ENCODE assay signal across 24 cellular contexts in the genomic region with DNA sequence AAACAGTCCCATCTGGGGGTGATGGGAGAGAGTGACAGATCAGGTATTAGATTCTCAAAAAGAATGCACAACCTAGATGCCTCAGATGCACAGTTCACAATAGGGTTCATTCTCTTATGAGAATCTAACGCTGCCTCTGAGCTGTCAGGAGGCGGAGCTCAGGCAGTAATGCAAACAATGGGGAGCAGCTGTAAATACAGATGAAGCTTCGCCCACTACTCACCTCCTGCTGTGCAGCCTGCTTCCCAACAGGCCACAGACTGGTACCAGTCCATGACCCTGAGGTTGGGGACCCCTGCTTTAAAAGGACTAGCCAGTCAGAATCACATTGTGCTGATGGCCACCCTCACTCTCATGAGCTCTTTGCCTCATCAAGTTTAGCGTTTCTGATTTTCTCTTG.
DNase-seq lines count a peak whose midpoint lies in the region; ATAC-seq, FAIRE-seq and TF ChIP-seq lines count a peak whose summit lies in the region.
"Had no signal": no experiment of that assay in that cellular context is flagged by ENCODE, and none has a peak within 500 bp of the region (broad histone marks: within the 10 kb centered on the region; RNA-seq: fewer than 3 reads in every experiment).

No MANE protein-coding gene starts in this region.

- CTCF ChIA-PET in HEK293 (lab: Yijun Ruan, JAX), result no interaction called here
- CTCF ChIA-PET in WTC11 (lab: Charles Lee), result interaction anchor here (1.2 to 1.8 kb wide), 2 partner anchors 29 to 37 kb away, joined by 3 to 6 read pairs; no protein-coding TSS in a partner anchor

- peaks cover 9% of the 10 kb centered on the region for H3K4me1 Mint-ChIP-seq in WTC11
- peaks cover 30% of the 10 kb centered on the region for H3K4me1 Mint-ChIP-seq in nephron progenitor cell
- H3K4me1 Mint-ChIP-seq: activated CD8-positive, alpha-beta memory T cell treated with anti-CD3 and anti-CD28 coated beads, Interleukin-2, amount 10 ng/mL, durations not matched to agents 7 days and 5 days; activated naive CD8-positive, alpha-beta T cell treated with anti-CD3 and anti-CD28 coated beads, Interleukin-2, amount 50 U/mL, for 24 hours; natural killer cell; stimulated activated naive CD8-positive, alpha-beta T cell treated with anti-CD3 and anti-CD28 coated beads, Interleukin-15, amount 100 ng/mL, for 72 hours had no signal

- H3K36me3 Mint-ChIP-seq in WTC11 (no peaks in the 10 kb centered on the region), nephron progenitor cell (ENCODE audit: low read depth) (no peaks in the 10 kb centered on the region)
- H3K36me3 Mint-ChIP-seq: activated CD8-positive, alpha-beta memory T cell treated with anti-CD3 and anti-CD28 coated beads, Interleukin-2, amount 10 ng/mL, durations not matched to agents 7 days and 5 days; natural killer cell had no signal

- peaks cover 2% of the 10 kb centered on the region; the same call in 1 of the 2 replicates for H3K4me1 ChIP-seq in HEK293 (ENCODE audit: control insufficient read depth, insufficient read depth, low read length)
- H3K4me1 ChIP-seq: upper lobe of right lung had no signal

- H3K4me3 ChIP-seq in HEK293 (ENCODE audit: low read depth, low read length) (no peak overlapping the region), WERI-Rb-1 (ENCODE audit: low read depth, low read length) (no peak overlapping the region)
- H3K4me3 ChIP-seq: skin epidermis, upper lobe of right lung had no signal

- H3K27ac Mint-ChIP-seq in WTC11, result no peak overlapping the region
- H3K27ac Mint-ChIP-seq in nephron progenitor cell, result no peak overlapping the region
- H3K27ac Mint-ChIP-seq: activated CD8-positive, alpha-beta memory T cell treated with anti-CD3 and anti-CD28 coated beads, Interleukin-2, amount 10 ng/mL, durations not matched to agents 7 days and 5 days; activated naive CD8-positive, alpha-beta T cell treated with anti-CD3 and anti-CD28 coated beads, Interleukin-2, amount 50 U/mL, for 24 hours; activated T-helper 2 cell treated with anti-CD3 and anti-CD28 coated beads, Interferon-gamma antibody, Interleukin-2, Interleukin-4, amounts not matched to agents 10 μg/mL and 5 μg/mL and 100 μg/mL, durations not matched to agents 14 hours and 24 hours and 36 hours; dendritic cell treated with granulocyte-macrophage colony-stimulating factor and Interleukin-4, amounts not matched to agents 40 ng/mL and 50 ng/mL, for 4 days; natural killer cell; progenitor cell of endocrine pancreas; stimulated activated naive CD8-positive, alpha-beta T cell treated with anti-CD3 and anti-CD28 coated beads, Interleukin-15, amount 100 ng/mL, for 72 hours had no signal

- H3K27ac ChIP-seq in HEK293 (ENCODE audit: extremely low read depth, low read depth, low read length) (no peak overlapping the region), WERI-Rb-1 (no peak overlapping the region)
- H3K27ac ChIP-seq: skin epidermis, upper lobe of right lung had no signal

- no peak for FAIRE-seq in HTR-8/SVneo (lab: Jason Lieb, UNC)
- FAIRE-seq: G401.6 had no signal

- H3K27me3 ChIP-seq in WERI-Rb-1 (ENCODE audit: insufficient read depth, low read depth, severe bottlenecking), result no peaks in the 10 kb centered on the region
- H3K27me3 ChIP-seq: upper lobe of right lung had no signal

- H3K27me3 Mint-ChIP-seq in WTC11 (ENCODE audit: low read depth) (no peaks in the 10 kb centered on the region), nephron progenitor cell (ENCODE audit: low read depth, poor library complexity) (peaks cover 3% of the 10 kb centered on the region)
- H3K27me3 Mint-ChIP-seq: progenitor cell of endocrine pancreas; stimulated activated naive CD8-positive, alpha-beta T cell treated with anti-CD3 and anti-CD28 coated beads, Interleukin-15, amount 100 ng/mL, for 72 hours had no signal

- POLR2A ChIA-PET in HEK293 (lab: Yijun Ruan, JAX), result no interaction called here
- POLR2A ChIA-PET in WTC11 (lab: Charles Lee), result interaction anchor here (0.6 kb wide), 1 partner anchor 785 kb away, joined by 3 read pairs; no protein-coding TSS in a partner anchor

- ATAC-seq in WTC11, result peak; percentile 75
- ATAC-seq: activated CD8-positive, alpha-beta memory T cell treated with anti-CD3 and anti-CD28 coated beads, Interleukin-2, amount 10 ng/mL, durations not matched to agents 7 days and 5 days; activated naive CD8-positive, alpha-beta T cell treated with anti-CD3 and anti-CD28 coated beads, Interleukin-2, amount 50 U/mL, for 24 hours; natural killer cell; Panc1; stimulated activated naive CD8-positive, alpha-beta T cell treated with anti-CD3 and anti-CD28 coated beads, Interleukin-15, amount 100 ng/mL, for 72 hours; upper lobe of right lung had no signal

- H3K4me3 Mint-ChIP-seq in WTC11 (no peak overlapping the region), nephron progenitor cell (no peak overlapping the region)
- H3K4me3 Mint-ChIP-seq: activated CD8-positive, alpha-beta memory T cell treated with anti-CD3 and anti-CD28 coated beads, Interleukin-2, amount 10 ng/mL, durations not matched to agents 7 days and 5 days; activated naive CD8-positive, alpha-beta T cell treated with anti-CD3 and anti-CD28 coated beads, Interleukin-2, amount 50 U/mL, for 24 hours; dendritic cell treated with granulocyte-macrophage colony-stimulating factor and Interleukin-4, amounts not matched to agents 40 ng/mL and 50 ng/mL, for 4 days; natural killer cell; stimulated activated naive CD8-positive, alpha-beta T cell treated with anti-CD3 and anti-CD28 coated beads, Interleukin-15, amount 100 ng/mL, for 72 hours had no signal

- TF ChIP-seq CTCF in HEK293 (tag by site-specific recombination; IDR thresholded peaks at IDR 0.05) (no peak), WTC11 (IDR thresholded peaks at IDR 0.05) (no peak), nephron progenitor cell (IDR thresholded peaks at IDR 0.05) (no peak), WERI-Rb-1 (IDR thresholded peaks at IDR 0.05; ENCODE audit: low read depth, low read length) (no peak)

- DNase-seq in NCI-H345 (lab: John Stamatoyannopoulos, UW) (peak; percentile 65), WTC11 (ENCODE audit: low spot score) (peak; percentile 45), nephron progenitor cell (peak; percentile 17), GM19238 (ENCODE audit: insufficient read length, low spot score) (no peak), HTR-8/SVneo (ENCODE audit: insufficient read length, low spot score) (no peak), WERI-Rb-1 (no peak)
- DNase-seq: activated CD8-positive, alpha-beta memory T cell treated with anti-CD3 and anti-CD28 coated beads, Interleukin-2, amount 10 ng/mL, durations not matched to agents 7 days and 5 days; activated naive CD8-positive, alpha-beta T cell treated with anti-CD3 and anti-CD28 coated beads, Interleukin-2, amount 50 U/mL, for 24 hours; H7; hippocampal formation; MM.1S; natural killer cell; NCI-H187; NCI-H774; stimulated activated CD4-positive, alpha-beta T cell treated with anti-CD3 and anti-CD28 coated beads, Interleukin-2, amount 100 ng/mL, for 48 hours; stimulated activated naive CD8-positive, alpha-beta T cell treated with anti-CD3 and anti-CD28 coated beads, Interleukin-15, amount 100 ng/mL, for 72 hours; upper lobe of right lung had no signal

- H3K36me3 ChIP-seq in HEK293 (ENCODE audit: control insufficient read depth in 2 of 2, insufficient read depth in 1 of 2, low read length in 2 of 2) (no peaks in the 10 kb centered on the region), WERI-Rb-1 (no peaks in the 10 kb centered on the region)
- H3K36me3 ChIP-seq: upper lobe of right lung had no signal

- H3K9me3 Mint-ChIP-seq in WTC11, result no peaks in the 10 kb centered on the region
- H3K9me3 Mint-ChIP-seq in nephron progenitor cell, result no peaks in the 10 kb centered on the region
- H3K9me3 Mint-ChIP-seq: activated naive CD8-positive, alpha-beta T cell treated with anti-CD3 and anti-CD28 coated beads, Interleukin-2, amount 50 U/mL, for 24 hours; activated T-helper 2 cell treated with anti-CD3 and anti-CD28 coated beads, Interferon-gamma antibody, Interleukin-2, Interleukin-4, amounts not matched to agents 10 μg/mL and 5 μg/mL and 100 μg/mL, durations not matched to agents 14 hours and 24 hours and 36 hours; dendritic cell treated with granulocyte-macrophage colony-stimulating factor and Interleukin-4, amounts not matched to agents 40 ng/mL and 50 ng/mL, for 4 days; stimulated activated naive CD8-positive, alpha-beta T cell treated with anti-CD3 and anti-CD28 coated beads, Interleukin-15, amount 100 ng/mL, for 72 hours had no signal

- H3K9me3 ChIP-seq in HEK293 (ENCODE audit: control insufficient read depth, insufficient read depth, low read depth, low read length) (no peaks in the 10 kb centered on the region), WERI-Rb-1 (ENCODE audit: severe bottlenecking) (no peaks in the 10 kb centered on the region)
- H3K9me3 ChIP-seq: upper lobe of right lung had no signal

TF ChIP-seq in HEK293, 187 proteins besides CTCF, POLR2A, EP300 and RAD21 (continues in another document):
- TF ChIP-seq, protein P1, sequence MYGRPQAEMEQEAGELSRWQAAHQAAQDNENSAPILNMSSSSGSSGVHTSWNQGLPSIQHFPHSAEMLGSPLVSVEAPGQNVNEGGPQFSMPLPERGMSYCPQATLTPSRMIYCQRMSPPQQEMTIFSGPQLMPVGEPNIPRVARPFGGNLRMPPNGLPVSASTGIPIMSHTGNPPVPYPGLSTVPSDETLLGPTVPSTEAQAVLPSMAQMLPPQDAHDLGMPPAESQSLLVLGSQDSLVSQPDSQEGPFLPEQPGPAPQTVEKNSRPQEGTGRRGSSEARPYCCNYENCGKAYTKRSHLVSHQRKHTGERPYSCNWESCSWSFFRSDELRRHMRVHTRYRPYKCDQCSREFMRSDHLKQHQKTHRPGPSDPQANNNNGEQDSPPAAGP (tag by site-specific recombination; IDR thresholded peaks at IDR 0.05), result no peak
- TF ChIP-seq ZNF510 (tag by site-specific recombination; IDR thresholded peaks at IDR 0.05; ENCODE audit: insufficient replicate concordance), result no peak
- no peak for TF ChIP-seq HOXD13 (CRISPR knock-in tag; IDR thresholded peaks at IDR 0.05; ENCODE audit: borderline replicate concordance)
- TF ChIP-seq HOXA7 (CRISPR knock-in tag; IDR thresholded peaks at IDR 0.05; ENCODE audit: borderline replicate concordance), result no peak

TF ChIP-seq in WTC11, 78 proteins besides CTCF, POLR2A, EP300 and RAD21 (continues in another document):
- no peak for TF ChIP-seq MYBL2 (CRISPR knock-in tag; IDR thresholded peaks at IDR 0.05)

Comparison
In these comparisons a context has a peak if more than half of its experiments do, and no peak if none do; other contexts are left out.
1. DNase-seq: peak in NCI-H345 (single experiment), WTC11 (single experiment) and nephron progenitor cell (single experiment); none in GM19238 (single experiment), HTR-8/SVneo (single experiment) and WERI-Rb-1 (single experiment).